15 cellular contexts compared by ENCODE assay signal in the genomic region with DNA sequence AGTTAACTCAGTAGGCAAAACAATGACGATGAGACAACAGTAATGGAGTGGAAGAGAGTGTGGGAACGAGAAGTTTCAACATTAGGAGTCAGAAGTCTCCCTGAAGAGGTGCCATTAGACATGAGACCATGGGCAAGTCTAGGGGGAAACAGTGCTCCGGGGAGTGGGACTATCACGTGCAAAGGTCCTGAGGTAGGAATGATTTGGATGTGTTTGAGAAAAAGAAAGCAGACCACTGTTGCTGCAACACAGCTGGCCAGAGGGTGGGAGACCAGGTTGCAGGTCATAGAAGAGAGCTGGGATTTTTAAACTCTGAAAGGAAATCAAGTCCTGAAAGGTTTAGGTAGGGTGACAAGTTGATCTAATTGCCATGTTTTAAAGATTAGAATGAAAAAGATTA.
DNase-seq lines count a peak whose midpoint lies in the region; ATAC-seq and TF ChIP-seq lines count a peak whose summit lies in the region.
"Had no signal": no experiment of that assay in that cellular context is flagged by ENCODE, and none has a peak within 500 bp of the region (broad histone marks: within the 10 kb centered on the region; RNA-seq: fewer than 3 reads in every experiment).

No MANE protein-coding gene starts in this region.

- DNase-seq in GM23338 (ENCODE audit: low spot score) (no peak), ascending aorta (ENCODE audit: low spot score in 2 of 2) (no peak), right lobe of liver (no peak), smooth muscle cell (lab: John Stamatoyannopoulos, UW; ENCODE audit: unreplicated experiment) (no peak), stomach (no peak), cerebellar nuclear complex (lab: John Stamatoyannopoulos, UW) (no peak), NOMO-1 treated with DMSO at 0.1 percent for 48 hours (lab: John Stamatoyannopoulos, UW; ENCODE audit: unreplicated experiment) (no peak)
- DNase-seq: AML-193; CD4-positive, CD25-positive, alpha-beta regulatory T cell; DMS79; NCI-H1436 treated with DMSO at 0.1 percent for 48 hours; NCI-H2081 treated with DMSO at 0.1 percent for 48 hours; NCI-H2227 treated with DMSO at 0.1 percent for 48 hours; NCI-H526; NK-92 treated with Interleukin-12 subunit alpha and Interleukin-12 subunit beta, amount 100 ng/mL, for 24 hours had no signal

- H2AFZ ChIP-seq in GM23338 (no peak overlapping the region), smooth muscle cell (ENCODE audit: low read depth) (no peak overlapping the region)

- peaks cover 60% of the 10 kb centered on the region for H3K4me1 ChIP-seq in GM23338 (ENCODE audit: insufficient read depth)
- H3K4me1 ChIP-seq in ascending aorta = peaks cover 21 to 42% of the 10 kb centered on the region in 2 donors
- H3K4me1 ChIP-seq in right lobe of liver = peaks cover 0 to 20% (median 4%) of the 10 kb centered on the region in 4 donors
- H3K4me1 ChIP-seq in smooth muscle cell (ENCODE audit: low read depth) = peaks cover 50% of the 10 kb centered on the region
- H3K4me1 ChIP-seq in stomach = peaks cover 6 to 37% (median 20%) of the 10 kb centered on the region in 4 donors

- H3K9me3 ChIP-seq in ascending aorta (no peaks in the 10 kb centered on the region), right lobe of liver (no peaks in the 10 kb centered on the region), smooth muscle cell (replicated peaks; ENCODE audit: low read depth) (no peaks in the 10 kb centered on the region), stomach (no peaks in the 10 kb centered on the region)

- H3K27ac Mint-ChIP-seq in GM23338 = no peak overlapping the region; the same call in 1 of the 2 replicates
- H3K27ac Mint-ChIP-seq: CD4-positive, CD25-positive, alpha-beta regulatory T cell had no signal

- peaks cover 10% of the 10 kb centered on the region for H3K9me2 ChIP-seq in GM23338 (ENCODE audit: insufficient read depth)

- peaks cover 27% of the 10 kb centered on the region for H3K27me3 Mint-ChIP-seq in GM23338 (ENCODE audit: insufficient read depth, low read depth, poor library complexity)

- H3K27ac ChIP-seq in GM23338 (ENCODE audit: low read depth) (no peak overlapping the region), ascending aorta (peak overlapping the region; percentile 35 to 38), right lobe of liver (peak overlapping the region in 2 of 3 donors; percentile 22 to 47), smooth muscle cell (ENCODE audit: low read depth) (peak overlapping the region; percentile 7), stomach (peak overlapping the region in 1 of 5 donors; percentile 73)

- H3K79me2 ChIP-seq in GM23338 (replicated peaks; ENCODE audit: insufficient read depth) = peaks cover 34% of the 10 kb centered on the region
- peaks cover 10% of the 10 kb centered on the region for H3K79me2 ChIP-seq in smooth muscle cell (ENCODE audit: low read depth)

- H3K4me2 ChIP-seq in GM23338 (peak overlapping the region; percentile 93; the same call in 1 of the 2 replicates), smooth muscle cell (no peak overlapping the region)

- intact Hi-C loops in ascending aorta (cut with DNase I) (no loop called here), right lobe of liver (cut with DNase I) (no loop called here), stomach (cut with DNase I; ENCODE audit: low total_unique reads) (no loop called here)

- H4K20me1 ChIP-seq in GM23338 (replicated peaks; ENCODE audit: insufficient read depth) (no peaks in the 10 kb centered on the region; the same call in 1 of the 2 replicates), smooth muscle cell (ENCODE audit: low read depth) (no peaks in the 10 kb centered on the region)

- H3K27me3 ChIP-seq in GM23338 (ENCODE audit: insufficient read depth) = no peaks in the 10 kb centered on the region
- no peaks in the 10 kb centered on the region for H3K27me3 ChIP-seq in ascending aorta
- no peaks in the 10 kb centered on the region for H3K27me3 ChIP-seq in right lobe of liver
- no peaks in the 10 kb centered on the region for H3K27me3 ChIP-seq in smooth muscle cell (ENCODE audit: low read depth)
- peaks cover 0 to 21% (median 9%) of the 10 kb centered on the region in 3 donors for H3K27me3 ChIP-seq in stomach

- H3K4me1 Mint-ChIP-seq in GM23338 = peaks cover 79% of the 10 kb centered on the region

- no peak for TF ChIP-seq EP300 in stomach (IDR thresholded peaks at IDR 0.05)

- TF ChIP-seq POLR2A in right lobe of liver (IDR thresholded peaks at IDR 0.05) (no peak), stomach (IDR thresholded peaks at IDR 0.05) (no peak)

- H3K36me3 ChIP-seq in GM23338 (ENCODE audit: insufficient read depth) (no peaks in the 10 kb centered on the region), ascending aorta (peaks cover 0 to 3% of the 10 kb centered on the region in 2 donors), right lobe of liver (no peaks in the 10 kb centered on the region), smooth muscle cell (ENCODE audit: low read depth) (no peaks in the 10 kb centered on the region), stomach (no peaks in the 10 kb centered on the region)

- H3F3A ChIP-seq in GM23338 (replicated peaks; ENCODE audit: low read depth) (0 out of 2 replicates have a peak, but pooled peaks cover 3% of the 10 kb centered on the region), smooth muscle cell (ENCODE audit: low read depth) (peaks cover 12% of the 10 kb centered on the region)

- peak overlapping the region; percentile 38; the same call in 2 of the 3 replicates for H3K4me3 Mint-ChIP-seq in GM23338

- no peaks in the 10 kb centered on the region for H3K9me3 Mint-ChIP-seq in GM23338

- H3K9ac ChIP-seq in smooth muscle cell (ENCODE audit: low read depth) = no peak overlapping the region

- no peak for ATAC-seq in GM23338
- no peak for ATAC-seq in right lobe of liver

- TF ChIP-seq CTCF in GM23338 (conservative IDR thresholded peaks at IDR 0.05; ENCODE audit: low read depth in 2 of 2) (no peak), ascending aorta (IDR thresholded peaks at IDR 0.05) (no peak), right lobe of liver (IDR thresholded peaks at IDR 0.05) (no peak), smooth muscle cell (IDR thresholded peaks at IDR 0.05; ENCODE audit: borderline replicate concordance, insufficient read depth, poor library complexity, severe bottlenecking) (no peak), stomach (IDR thresholded peaks at IDR 0.05) (no peak)

- peaks cover 30% of the 10 kb centered on the region for H3K36me3 Mint-ChIP-seq in GM23338 (ENCODE audit: low read depth)
- H3K36me3 Mint-ChIP-seq: CD4-positive, CD25-positive, alpha-beta regulatory T cell had no signal

- H3K4me3 ChIP-seq in GM23338 (no peak overlapping the region), ascending aorta (no peak overlapping the region), right lobe of liver (no peak overlapping the region), smooth muscle cell (no peak overlapping the region), stomach (no peak overlapping the region)

- 94% methylated on average over 4 of the region's 4 CpGs for WGBS in right lobe of liver (ENCODE audit: insufficient coverage, low coverage, low lambda C conversion rate, missing lambda C conversion rate)
- WGBS in smooth muscle cell (ENCODE audit: low lambda C conversion rate) = 95% methylated on average over 4 of the region's 4 CpGs
- 80 to 96% (median 85%) methylated on average over 4 of the region's 4 CpGs for WGBS in stomach, 5 donors

TF ChIP-seq in GM23338, 12 proteins besides CTCF, POLR2A, EP300 and RAD21 (continues in another document):
- TF ChIP-seq STAT1 (IDR thresholded peaks at IDR 0.05; ENCODE audit: unreplicated experiment) (no peak), JUNB (IDR thresholded peaks at IDR 0.05; ENCODE audit: unreplicated experiment) (no peak), ZNF114 (CRISPR knock-in tag; IDR thresholded peaks at IDR 0.05) (no peak), POLR2AphosphoS5 (IDR thresholded peaks at IDR 0.05; ENCODE audit: low read depth) (no peak), EZH2phosphoT487 (IDR thresholded peaks at IDR 0.05; ENCODE audit: unreplicated experiment) (no peak)
- TF ChIP-seq, protein P1, sequence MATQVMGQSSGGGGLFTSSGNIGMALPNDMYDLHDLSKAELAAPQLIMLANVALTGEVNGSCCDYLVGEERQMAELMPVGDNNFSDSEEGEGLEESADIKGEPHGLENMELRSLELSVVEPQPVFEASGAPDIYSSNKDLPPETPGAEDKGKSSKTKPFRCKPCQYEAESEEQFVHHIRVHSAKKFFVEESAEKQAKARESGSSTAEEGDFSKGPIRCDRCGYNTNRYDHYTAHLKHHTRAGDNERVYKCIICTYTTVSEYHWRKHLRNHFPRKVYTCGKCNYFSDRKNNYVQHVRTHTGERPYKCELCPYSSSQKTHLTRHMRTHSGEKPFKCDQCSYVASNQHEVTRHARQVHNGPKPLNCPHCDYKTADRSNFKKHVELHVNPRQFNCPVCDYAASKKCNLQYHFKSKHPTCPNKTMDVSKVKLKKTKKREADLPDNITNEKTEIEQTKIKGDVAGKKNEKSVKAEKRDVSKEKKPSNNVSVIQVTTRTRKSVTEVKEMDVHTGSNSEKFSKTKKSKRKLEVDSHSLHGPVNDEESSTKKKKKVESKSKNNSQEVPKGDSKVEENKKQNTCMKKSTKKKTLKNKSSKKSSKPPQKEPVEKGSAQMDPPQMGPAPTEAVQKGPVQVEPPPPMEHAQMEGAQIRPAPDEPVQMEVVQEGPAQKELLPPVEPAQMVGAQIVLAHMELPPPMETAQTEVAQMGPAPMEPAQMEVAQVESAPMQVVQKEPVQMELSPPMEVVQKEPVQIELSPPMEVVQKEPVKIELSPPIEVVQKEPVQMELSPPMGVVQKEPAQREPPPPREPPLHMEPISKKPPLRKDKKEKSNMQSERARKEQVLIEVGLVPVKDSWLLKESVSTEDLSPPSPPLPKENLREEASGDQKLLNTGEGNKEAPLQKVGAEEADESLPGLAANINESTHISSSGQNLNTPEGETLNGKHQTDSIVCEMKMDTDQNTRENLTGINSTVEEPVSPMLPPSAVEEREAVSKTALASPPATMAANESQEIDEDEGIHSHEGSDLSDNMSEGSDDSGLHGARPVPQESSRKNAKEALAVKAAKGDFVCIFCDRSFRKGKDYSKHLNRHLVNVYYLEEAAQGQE (IDR thresholded peaks at IDR 0.05; ENCODE audit: unreplicated experiment) = no peak
